In genomic region chr20:22522701-22523100, GRCh38 we compare ENCODE assay signal across 1 cellular context.
A peak's percentile ranks its signal among the peaks of the same experiment; 100 is the strongest.
TF ChIP-seq lines count a peak whose summit lies in the region.

No MANE protein-coding gene starts in this region.

TF ChIP-seq in HepG2, 621 proteins besides CTCF, POLR2A, EP300 and RAD21 (continued from another document):
- TF ChIP-seq ZNF275 (CRISPR knock-in tag; IDR thresholded peaks at IDR 0.05; ENCODE audit: borderline replicate concordance) (0 out of 2 replicates have a peak, but pooled peaks have one; percentile 45), ZNF256 (CRISPR knock-in tag; conservative IDR thresholded peaks at IDR 0.05) (peak; percentile 48; the same call in 1 of the 2 replicates), PITX1 (CRISPR knock-in tag; IDR thresholded peaks at IDR 0.05) (0 out of 2 replicates have a peak, but pooled peaks have one; percentile 29), SMC3 (IDR thresholded peaks at IDR 0.05; ENCODE audit: low read length) (peak; percentile 17; the same call in 1 of the 2 replicates), ZMYM4 (CRISPR knock-in tag; IDR thresholded peaks at IDR 0.05) (0 out of 2 replicates have a peak, but pooled peaks have one; percentile 27)
